ENCODE assay signal across 8 cellular contexts in the genomic region with DNA sequence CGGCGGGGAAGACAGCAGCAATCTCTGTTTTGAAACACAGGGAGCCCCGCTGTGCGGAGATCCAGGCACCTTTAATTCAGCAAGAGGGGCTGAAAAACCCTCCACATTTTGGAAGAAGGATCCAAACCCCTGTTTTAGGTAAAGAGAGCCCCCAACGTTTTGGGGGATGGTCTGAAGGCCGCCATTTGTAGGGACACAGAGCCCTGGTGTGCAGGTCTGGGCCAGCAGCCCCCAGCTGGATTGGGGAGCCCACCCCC. TPM values are rescaled to one million over a fixed set of nuclear protein-coding genes. Genes with fewer than 3 reads are reported as not detected.
A peak's percentile ranks its signal among the peaks of the same experiment; 100 is the strongest.
DNase-seq lines count a peak whose midpoint lies in the region; ATAC-seq, FAIRE-seq and TF ChIP-seq lines count a peak whose summit lies in the region.

No MANE protein-coding gene starts in this region.

- H3K9me3 Mint-ChIP-seq in activated naive CD4-positive, alpha-beta T cell treated with anti-CD3 and anti-CD28 coated beads for 36 hours: no peaks in the 10 kb centered on the region
- no peaks in the 10 kb centered on the region for H3K9me3 Mint-ChIP-seq in type B pancreatic cell

- H3K9me3 ChIP-seq in GM12878 (replicated peaks; ENCODE audit: control insufficient read depth, insufficient read depth, low read length) (no peaks in the 10 kb centered on the region), lower lobe of right lung (no peaks in the 10 kb centered on the region)

- no peak for TF ChIP-seq POLR2A in GM12878 (IDR thresholded peaks at IDR 0.05; ENCODE audit: low read depth, low read length)

- H3K79me2 ChIP-seq in GM12878 (ENCODE audit: control insufficient read depth, insufficient read depth, low read length): peaks cover 9% of the 10 kb centered on the region

- peak overlapping the region; percentile 72 for H3K4me3 Mint-ChIP-seq in activated naive CD4-positive, alpha-beta T cell treated with anti-CD3 and anti-CD28 coated beads for 36 hours
- peak overlapping the region; percentile 89 for H3K4me3 Mint-ChIP-seq in type B pancreatic cell

- no peak for FAIRE-seq in GM12878 (lab: Jason Lieb, UNC)

- H3K27ac ChIP-seq in GM12878 (ENCODE audit: control insufficient read depth, insufficient read depth) (peak overlapping the region; percentile 91), lower lobe of right lung (peak overlapping the region; percentile 95)

- no peaks in the 10 kb centered on the region for H4K20me1 ChIP-seq in GM12878 (ENCODE audit: control insufficient read depth, insufficient read depth)

- no peak for TF ChIP-seq RAD21 in GM12878 (IDR thresholded peaks at IDR 0.05; ENCODE audit: insufficient read depth, low read depth, low read length)

- H3K27ac Mint-ChIP-seq in activated naive CD4-positive, alpha-beta T cell treated with anti-CD3 and anti-CD28 coated beads for 36 hours: peak overlapping the region; percentile 82
- peak overlapping the region; percentile 66 for H3K27ac Mint-ChIP-seq in type B pancreatic cell

- intact Hi-C loops in activated naive CD4-positive, alpha-beta T cell treated with anti-CD3 and anti-CD28 coated beads for 36 hours (cut with micrococcal nuclease): no loop called here
- intact Hi-C loops in GM12878 (cut with micrococcal nuclease; ENCODE audit: unreplicated experiment): loop anchor here (1.0 kb wide), 1 partner anchor 12 kb away; a partner anchor contains a TSS
- intact Hi-C loops in lower lobe of right lung (cut with DNase I): no loop called here

- ATAC-seq in GM12878 (no peak), lower lobe of right lung (no peak), HG03457 (IDR thresholded peaks at IDR 0.05; ENCODE audit: unreplicated experiment) (no peak)

- H3K4me1 ChIP-seq in GM12878 (ENCODE audit: control insufficient read depth, insufficient read depth, low read length): peaks cover 39% of the 10 kb centered on the region
- peaks cover 60% of the 10 kb centered on the region for H3K4me1 ChIP-seq in lower lobe of right lung

- TF ChIP-seq EP300 in GM12878 (IDR thresholded peaks at IDR 0.05; ENCODE audit: borderline replicate concordance in 1 of 2, control insufficient read depth in 1 of 2, low read depth in 2 of 2, low read length in 2 of 2): no peak; a peak in 1 of 4 replicates

- TSS peak; percentile 95 for BruUV-seq in GM12878 (replicated peaks; lab: Mats Ljungman, UMichigan)

- peaks cover 35% of the 10 kb centered on the region for H3K4me1 Mint-ChIP-seq in activated naive CD4-positive, alpha-beta T cell treated with anti-CD3 and anti-CD28 coated beads for 36 hours (ENCODE audit: low read depth)
- peaks cover 20% of the 10 kb centered on the region for H3K4me1 Mint-ChIP-seq in type B pancreatic cell (ENCODE audit: unreplicated experiment)

- peak overlapping the region; percentile 76 for H3K4me3 ChIP-seq in GM12878
- H3K4me3 ChIP-seq in lower lobe of right lung: peak overlapping the region; percentile 71

- H3K27me3 ChIP-seq in GM12878 (replicated peaks in 1 of 2; ENCODE audit: control insufficient read depth in 2 of 2, insufficient read depth in 2 of 2, low read length in 1 of 2) (no peaks in the 10 kb centered on the region), lower lobe of right lung (ENCODE audit: low read depth) (no peaks in the 10 kb centered on the region)

- H3K36me3 Mint-ChIP-seq in activated naive CD4-positive, alpha-beta T cell treated with anti-CD3 and anti-CD28 coated beads for 36 hours (ENCODE audit: low read depth): no peaks in the 10 kb centered on the region
- no peaks in the 10 kb centered on the region for H3K36me3 Mint-ChIP-seq in type B pancreatic cell

- TF ChIP-seq CTCF in GM12878 (IDR thresholded peaks at IDR 0.05 in 2 of 3, conservative IDR thresholded peaks at IDR 0.05 in 1 of 3; ENCODE audit: control insufficient read depth in 2 of 3, extremely low read depth in 1 of 3, insufficient read depth in 1 of 3, low read depth in 3 of 3, low read length in 3 of 3) (no peak), lower lobe of right lung (IDR thresholded peaks at IDR 0.05) (no peak), type B pancreatic cell (conservative IDR thresholded peaks at IDR 0.05) (no peak)

- POLR2A ChIA-PET in GM12878 (lab: Charles Lee): interaction anchor here (0.6 to 9.3 kb wide), 4 partner anchors 9 to 56 kb away, joined by 3 to 303 read pairs (median 36); a partner anchor contains a TSS

- CTCF ChIA-PET in activated naive CD4-positive, alpha-beta T cell treated with anti-CD3 and anti-CD28 coated beads for 36 hours (lab: Charles Lee): interaction anchor here (3.7 to 8.8 kb wide), 4 partner anchors 9 to 69 kb away, joined by 18 to 303 read pairs (median 70); a partner anchor contains a TSS
- CTCF ChIA-PET in GM12878 (lab: Yijun Ruan, JAX): interaction anchor here (1.0 to 12.1 kb wide), 8 partner anchors 9 to 112 kb away, joined by 3 to 537 read pairs (median 18); a partner anchor contains a TSS

- SMC1A ChIA-PET in GM12878 (lab: Charles Lee; ENCODE audit: uncharacterized antibody, unreplicated experiment): interaction anchor here (1.0 to 8.4 kb wide), 6 partner anchors 9 to 186 kb away, joined by 3 to 240 read pairs (median 11); a partner anchor contains a TSS

- H3K36me3 ChIP-seq in GM12878 (ENCODE audit: control insufficient read depth in 2 of 2, insufficient read depth in 2 of 2, low read length in 1 of 2) (no peaks in the 10 kb centered on the region), lower lobe of right lung (peaks cover 5% of the 10 kb centered on the region)

- in situ Hi-C loops in GM12878 (cut with MboI): no loop called here

- peak overlapping the region; percentile 78 for H2AFZ ChIP-seq in GM12878 (ENCODE audit: control insufficient read depth, low read depth, low read length)

- H3K4me2 ChIP-seq in GM12878 (ENCODE audit: control insufficient read depth, insufficient read depth): peak overlapping the region; percentile 99

- RAD21 ChIA-PET in GM12878 (lab: Charles Lee; ENCODE audit: unreplicated experiment): interaction anchor here (0.7 to 4.8 kb wide), 5 partner anchors 9 to 112 kb away, joined by 3 to 303 read pairs (median 13); a partner anchor contains a TSS

- no peaks in the 10 kb centered on the region for H3K27me3 Mint-ChIP-seq in activated naive CD4-positive, alpha-beta T cell treated with anti-CD3 and anti-CD28 coated beads for 36 hours (ENCODE audit: low read depth)
- H3K27me3 Mint-ChIP-seq in type B pancreatic cell: peaks cover 5% of the 10 kb centered on the region

- 0% methylated on average over 6 of the region's 6 CpGs for WGBS in GM12878 (ENCODE audit: insufficient coverage, insufficient replicate concordance, low lambda C conversion rate, missing lambda C conversion rate)

- H3K9ac ChIP-seq in GM12878 (ENCODE audit: control insufficient read depth, insufficient read depth, low read length): peak overlapping the region; percentile 94

- no peak for DNase-seq in activated naive CD4-positive, alpha-beta T cell treated with anti-CD3 and anti-CD28 coated beads for 36 hours
- no peak for DNase-seq in activated naive CD4-positive, alpha-beta T cell (lab: John Stamatoyannopoulos, UW)
- DNase-seq in GM12878 (ENCODE audit: low read depth, low spot score) (no peak), lower lobe of right lung (no peak), type B pancreatic cell (ENCODE audit: extremely low spot score, unreplicated experiment) (no peak), HPDE6-E6E7 (ENCODE audit: extremely low spot score) (no peak), NCI-H82 (lab: John Stamatoyannopoulos, UW) (no peak)

RNA-seq across cellular contexts. Expression of a gene that starts 3.5 kb away (rescaled TPM):
- 10 to 100 TPM; 14.0 to 14.9 TPM for total RNA-seq in activated naive CD4-positive, alpha-beta T cell treated with anti-CD3 and anti-CD28 coated beads for 36 hours
- 23.1 and 31.7 TPM in 2 replicates for total RNA-seq in GM12878 (2013; cell fraction: nucleolus; rRNA removed)
- total RNA-seq in GM12878 (2014; rRNA removed) (5.8 and 6.8 TPM in 2 replicates), GM12878 (2014; rRNA removed; fragmentation: Illumina TruSeq; extraction: Trizol) (3.4 and 3.8 TPM in 2 replicates), GM12878 (2021) (6.4 and 8.3 TPM in 2 replicates), lower lobe of right lung (57.5 TPM), type B pancreatic cell (ENCODE audit: low replicate concordance) (50.1 and 55.0 TPM in 2 replicates)
- polyA plus RNA-seq in GM12878 (2011; ENCODE audit: low read depth): 6.3 TPM
- polyA plus RNA-seq in GM12878 (2011; rRNA removed) (3.3 and 3.5 TPM in 2 replicates), GM12878 (2014; fragmentation: Illumina TruSeq; extraction: Trizol) (4.4 and 5.6 TPM in 2 replicates), GM12878 (2014; fragmentation: Nextera tagmentation; extraction: Ambion mirVana) (1 to 10 TPM; 1.5 TPM), GM12878 (2014; rRNA removed) (8.6 and 9.6 TPM in 2 replicates), GM12878 (2016; fragmentation: Nextera tagmentation; extraction: Ambion mirVana) (1 to 10 TPM; 7.5 to 9.2 TPM)
- polyA plus RNA-seq in GM12878 (2011; cell fraction: cytosol; rRNA removed): 3.0 and 3.4 TPM in 2 replicates
- 14.3 and 19.5 TPM in 2 replicates for polyA plus RNA-seq in GM12878 (2011; cell fraction: nucleus; rRNA removed)
- 11.6 and 13.2 TPM in 2 replicates for polyA plus RNA-seq in GM12878 (2012)
- 1.9 and 5.6 TPM in 2 replicates for polyA minus RNA-seq in GM12878 (2011; rRNA and poly(A)+ RNA removed)
- polyA minus RNA-seq in GM12878 (2011; cell fraction: cytosol; rRNA and poly(A)+ RNA removed): not detected in 2 replicates
- 5.7 and 8.6 TPM in 2 replicates for polyA minus RNA-seq in GM12878 (2011; cell fraction: nucleus; rRNA and poly(A)+ RNA removed)

RNA-seq across cellular contexts. Expression of a gene that starts 12.5 kb away (rescaled TPM):
- 100 to 1,000 TPM; 292 to 296 TPM for total RNA-seq in activated naive CD4-positive, alpha-beta T cell treated with anti-CD3 and anti-CD28 coated beads for 36 hours
- 202 and 232 TPM in 2 replicates for total RNA-seq in GM12878 (2013; cell fraction: nucleolus; rRNA removed)
- total RNA-seq in GM12878 (2014; rRNA removed) (102 and 110 TPM in 2 replicates), GM12878 (2014; rRNA removed; fragmentation: Illumina TruSeq; extraction: Trizol) (15.2 and 17.0 TPM in 2 replicates), GM12878 (2021) (116 and 123 TPM in 2 replicates), lower lobe of right lung (131 TPM), type B pancreatic cell (ENCODE audit: low replicate concordance) (31.3 and 116 TPM in 2 replicates)
- polyA plus RNA-seq in GM12878 (2011; ENCODE audit: low read depth): 6.7 TPM
- polyA plus RNA-seq in GM12878 (2011; rRNA removed) (17.2 and 65.1 TPM in 2 replicates), GM12878 (2014; fragmentation: Illumina TruSeq; extraction: Trizol) (0.51 and 4.8 TPM in 2 replicates), GM12878 (2014; fragmentation: Nextera tagmentation; extraction: Ambion mirVana) (1 to 10 TPM in 1 of 2 experiments, under 1 TPM in 1; 0.55 to 2.4 TPM), GM12878 (2014; rRNA removed) (144 and 154 TPM in 2 replicates), GM12878 (2016; fragmentation: Nextera tagmentation; extraction: Ambion mirVana) (10 to 100 TPM; 71.6 to 96.6 TPM)
- polyA plus RNA-seq in GM12878 (2011; cell fraction: cytosol; rRNA removed): 146 and 179 TPM in 2 replicates
- polyA plus RNA-seq in GM12878 (2011; cell fraction: nucleus; rRNA removed): 238 and 308 TPM in 2 replicates
- polyA plus RNA-seq in GM12878 (2012): 47.0 and 94.2 TPM in 2 replicates
- polyA minus RNA-seq in GM12878 (2011; rRNA and poly(A)+ RNA removed): 20.8 and 48.9 TPM in 2 replicates
- 62.3 and 63.3 TPM in 2 replicates for polyA minus RNA-seq in GM12878 (2011; cell fraction: cytosol; rRNA and poly(A)+ RNA removed)
- 99.1 and 140 TPM in 2 replicates for polyA minus RNA-seq in GM12878 (2011; cell fraction: nucleus; rRNA and poly(A)+ RNA removed)

RNA-seq across cellular contexts. Expression of a gene that starts 22.8 kb away (rescaled TPM):
- total RNA-seq in activated naive CD4-positive, alpha-beta T cell treated with anti-CD3 and anti-CD28 coated beads for 36 hours: 100 to 1,000 TPM; 237 to 249 TPM
- total RNA-seq in GM12878 (2013; cell fraction: nucleolus; rRNA removed): 52.5 and 53.2 TPM in 2 replicates
- 367 and 392 TPM in 2 replicates for total RNA-seq in GM12878 (2014; rRNA removed)
- total RNA-seq in GM12878 (2014; rRNA removed; fragmentation: Illumina TruSeq; extraction: Trizol): 230 and 258 TPM in 2 replicates
- 274 and 279 TPM in 2 replicates for total RNA-seq in GM12878 (2021)
- 150 TPM for polyA plus RNA-seq in GM12878 (2011; ENCODE audit: low read depth)
- 45.7 and 93.0 TPM in 2 replicates for polyA plus RNA-seq in GM12878 (2011; rRNA removed)
- 234 and 251 TPM in 2 replicates for polyA plus RNA-seq in GM12878 (2011; cell fraction: cytosol; rRNA removed)
- 136 and 184 TPM in 2 replicates for polyA plus RNA-seq in GM12878 (2011; cell fraction: nucleus; rRNA removed)
- 214 and 229 TPM in 2 replicates for polyA plus RNA-seq in GM12878 (2012)
- 110 and 338 TPM in 2 replicates for polyA plus RNA-seq in GM12878 (2014; fragmentation: Illumina TruSeq; extraction: Trizol)
- 100 to 1,000 TPM; 670 to 812 TPM for polyA plus RNA-seq in GM12878 (2014; fragmentation: Nextera tagmentation; extraction: Ambion mirVana)
- 327 and 338 TPM in 2 replicates for polyA plus RNA-seq in GM12878 (2014; rRNA removed)
- 100 to 1,000 TPM; 349 to 384 TPM for polyA plus RNA-seq in GM12878 (2016; fragmentation: Nextera tagmentation; extraction: Ambion mirVana)
- polyA minus RNA-seq in GM12878 (2011; rRNA and poly(A)+ RNA removed): 69.4 and 109 TPM in 2 replicates
- 53.4 and 56.9 TPM in 2 replicates for polyA minus RNA-seq in GM12878 (2011; cell fraction: cytosol; rRNA and poly(A)+ RNA removed)
- polyA minus RNA-seq in GM12878 (2011; cell fraction: nucleus; rRNA and poly(A)+ RNA removed): 26.4 and 43.7 TPM in 2 replicates
- total RNA-seq in lower lobe of right lung: 101 TPM
- 416 and 497 TPM in 2 replicates for total RNA-seq in type B pancreatic cell (ENCODE audit: low replicate concordance)

RNA-seq across cellular contexts. Expression of a gene that starts 23.0 kb away (rescaled TPM):
- total RNA-seq in activated naive CD4-positive, alpha-beta T cell treated with anti-CD3 and anti-CD28 coated beads for 36 hours: 10 to 100 TPM; 41.4 to 43.2 TPM
- not detected in 2 replicates for total RNA-seq in GM12878 (2013; cell fraction: nucleolus; rRNA removed)
- total RNA-seq in GM12878 (2014; rRNA removed): not detected in 2 replicates
- total RNA-seq in GM12878 (2014; rRNA removed; fragmentation: Illumina TruSeq; extraction: Trizol): 0.69 TPM in 1 of 2 replicates, not detected in the other
- total RNA-seq in GM12878 (2021): 25.1 and 30.0 TPM in 2 replicates
- 3.9 TPM for polyA plus RNA-seq in GM12878 (2011; ENCODE audit: low read depth)
- polyA plus RNA-seq in GM12878 (2011; rRNA removed): 5.6 and 8.8 TPM in 2 replicates
- polyA plus RNA-seq in GM12878 (2011; cell fraction: cytosol; rRNA removed): 0.33 and 0.57 TPM in 2 replicates
- 0.19 TPM in 1 of 2 replicates, not detected in the other for polyA plus RNA-seq in GM12878 (2011; cell fraction: nucleus; rRNA removed)
- 7.8 and 13.1 TPM in 2 replicates for polyA plus RNA-seq in GM12878 (2012)
- 10.9 and 12.5 TPM in 2 replicates for polyA plus RNA-seq in GM12878 (2014; fragmentation: Illumina TruSeq; extraction: Trizol)
- 10 to 100 TPM; 10.5 to 30.6 TPM for polyA plus RNA-seq in GM12878 (2014; fragmentation: Nextera tagmentation; extraction: Ambion mirVana)
- polyA plus RNA-seq in GM12878 (2014; rRNA removed): 0.11 and 0.24 TPM in 2 replicates
- polyA plus RNA-seq in GM12878 (2016; fragmentation: Nextera tagmentation; extraction: Ambion mirVana): 10 to 100 TPM; 30.6 to 32.3 TPM
- polyA minus RNA-seq in GM12878 (2011; rRNA and poly(A)+ RNA removed): 1.5 TPM in 1 of 2 replicates, not detected in the other
- not detected in 2 replicates for polyA minus RNA-seq in GM12878 (2011; cell fraction: cytosol; rRNA and poly(A)+ RNA removed)
- polyA minus RNA-seq in GM12878 (2011; cell fraction: nucleus; rRNA and poly(A)+ RNA removed): not detected in 2 replicates
- 1.5 TPM for total RNA-seq in lower lobe of right lung
- 10.1 and 19.4 TPM in 2 replicates for total RNA-seq in type B pancreatic cell (ENCODE audit: low replicate concordance)

RNA-seq across cellular contexts. Expression of a gene that starts 27.2 kb away (rescaled TPM):
- total RNA-seq in activated naive CD4-positive, alpha-beta T cell treated with anti-CD3 and anti-CD28 coated beads for 36 hours: not detected
- not detected in 2 replicates for total RNA-seq in GM12878 (2013; cell fraction: nucleolus; rRNA removed)
- total RNA-seq in GM12878 (2014; rRNA removed) (not detected in 2 replicates), GM12878 (2014; rRNA removed; fragmentation: Illumina TruSeq; extraction: Trizol) (not detected in 2 replicates), GM12878 (2021) (0.08 TPM in 1 of 2 replicates, not detected in the other), lower lobe of right lung (not detected), type B pancreatic cell (ENCODE audit: low replicate concordance) (0.14 TPM in 1 of 2 replicates, not detected in the other)
- not detected for polyA plus RNA-seq in GM12878 (2011; ENCODE audit: low read depth)
- polyA plus RNA-seq in GM12878 (2011; rRNA removed) (not detected in 2 replicates), GM12878 (2014; fragmentation: Illumina TruSeq; extraction: Trizol) (not detected in 2 replicates), GM12878 (2014; fragmentation: Nextera tagmentation; extraction: Ambion mirVana) (not detected), GM12878 (2014; rRNA removed) (0.09 TPM in 1 of 2 replicates, not detected in the other), GM12878 (2016; fragmentation: Nextera tagmentation; extraction: Ambion mirVana) (not detected)
- polyA plus RNA-seq in GM12878 (2011; cell fraction: cytosol; rRNA removed): 0.03 and 0.10 TPM in 2 replicates
- polyA plus RNA-seq in GM12878 (2011; cell fraction: nucleus; rRNA removed): not detected in 2 replicates
- 0.15 and 0.20 TPM in 2 replicates for polyA plus RNA-seq in GM12878 (2012)
- polyA minus RNA-seq in GM12878 (2011; rRNA and poly(A)+ RNA removed): not detected in 2 replicates
- not detected in 2 replicates for polyA minus RNA-seq in GM12878 (2011; cell fraction: cytosol; rRNA and poly(A)+ RNA removed)
- polyA minus RNA-seq in GM12878 (2011; cell fraction: nucleus; rRNA and poly(A)+ RNA removed): not detected in 2 replicates
